Comparison of ENCODE assay signal across 8 cellular contexts in the genomic region with DNA sequence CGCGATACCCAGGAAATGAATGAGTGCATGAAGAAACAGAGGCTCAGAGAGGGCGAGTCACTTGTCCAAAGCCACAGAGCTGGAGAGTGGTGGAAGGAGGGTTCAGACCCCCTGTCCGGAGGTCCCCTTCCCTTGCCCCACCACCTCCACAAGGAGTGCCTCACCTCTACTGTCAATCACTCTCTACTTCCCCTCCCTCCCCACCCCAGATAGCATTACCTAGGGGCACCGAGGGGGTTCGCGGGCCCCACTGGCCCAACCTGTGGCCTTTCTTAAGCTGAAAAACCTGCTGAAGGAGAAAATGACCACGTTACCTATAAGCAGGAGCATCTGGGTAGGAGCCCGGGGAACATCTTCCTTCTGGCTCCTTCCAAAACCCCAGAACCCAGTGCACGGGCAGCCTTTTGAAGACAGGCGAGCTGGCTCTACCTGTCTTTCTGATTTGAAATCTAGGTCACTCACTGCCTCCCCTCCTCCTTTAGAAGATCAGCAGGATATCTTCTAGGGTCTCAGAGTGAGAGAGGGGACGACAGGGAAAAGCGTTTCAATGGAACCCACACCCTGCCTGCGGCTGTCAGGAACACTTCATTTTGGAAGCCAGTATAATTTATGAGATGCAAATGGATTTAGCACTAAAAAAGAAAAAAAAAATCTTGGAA.
DNase-seq lines count a peak whose midpoint lies in the region; ATAC-seq and TF ChIP-seq lines count a peak whose summit lies in the region.
"Had no signal": no experiment of that assay in that cellular context is flagged by ENCODE, and none has a peak within 500 bp of the region (broad histone marks: within the 10 kb centered on the region; RNA-seq: fewer than 3 reads in every experiment).

No MANE protein-coding gene starts in this region.

- 78% methylated on average over 13 of the region's 14 CpGs for WGBS in mammary epithelial cell (ENCODE audit: low coverage, missing lambda C conversion rate)

- no peak for TF ChIP-seq CTCF in mammary epithelial cell (conservative IDR thresholded peaks at IDR 0.05 in 1 of 2, IDR thresholded peaks at IDR 0.05 in 1 of 2; ENCODE audit: extremely low read depth in 1 of 2, insufficient read depth in 1 of 2, low read depth in 1 of 2, low read length in 2 of 2)

- H3K27ac ChIP-seq in mammary epithelial cell (ENCODE audit: insufficient read depth, low read depth, low read length): peak overlapping the region; percentile 23
- H3K27ac ChIP-seq in muscle layer of colon (ENCODE audit: low read depth, low read length): peak overlapping the region; percentile 51
- H3K27ac ChIP-seq in temporal lobe (ENCODE audit: low read depth, low read length): peak overlapping the region; percentile 87

- no peaks in the 10 kb centered on the region for H3K79me2 ChIP-seq in mammary epithelial cell (ENCODE audit: insufficient read depth, low read length)

- dilution Hi-C loops in mammary epithelial cell (cut with HindIII; ENCODE audit: low sequenced_read_pairs): no loop called here

- intact Hi-C loops in mammary epithelial cell (cut with micrococcal nuclease) (loop anchor here (1.0 to 5.0 kb wide), 4 partner anchors 21 to 91 kb away; a partner anchor contains a TSS), sciatic nerve (cut with DNase I) (no loop called here)

- DNase-seq in KG1 (lab: John Stamatoyannopoulos, UW) (peak; percentile 51), mammary epithelial cell (no peak), sciatic nerve (ENCODE audit: low spot score) (no peak)
- no peak for DNase-seq in NK-92 treated with Interleukin-12 subunit alpha and Interleukin-12 subunit beta, amount 100 ng/mL, for 24 hours (lab: John Stamatoyannopoulos, UW)
- DNase-seq: NCI-H1092 had no signal

- H3K27me3 ChIP-seq in mammary epithelial cell (ENCODE audit: insufficient read depth, low read length) (no peaks in the 10 kb centered on the region), muscle layer of colon (ENCODE audit: control insufficient read depth in 1 of 2, insufficient read depth in 2 of 2, low read length in 2 of 2) (no peaks in the 10 kb centered on the region)

- H3K9ac ChIP-seq in mammary epithelial cell (ENCODE audit: insufficient read depth, low read length) (no peak overlapping the region), muscle layer of colon (ENCODE audit: low read length) (no peak overlapping the region)

- no peaks in the 10 kb centered on the region for H4K20me1 ChIP-seq in mammary epithelial cell (ENCODE audit: insufficient read depth, low read length)

- H3K36me3 ChIP-seq in mammary epithelial cell (ENCODE audit: insufficient read depth, low read length) (no peaks in the 10 kb centered on the region), muscle layer of colon (ENCODE audit: insufficient read depth, low read length) (no peaks in the 10 kb centered on the region)

- H3K4me1 ChIP-seq in mammary epithelial cell (ENCODE audit: insufficient read depth, low read length): peaks cover 25% of the 10 kb centered on the region
- H3K4me1 ChIP-seq in muscle layer of colon (ENCODE audit: insufficient read depth, low read length): peaks cover 13% of the 10 kb centered on the region

- in situ Hi-C loops in mammary epithelial cell (cut with MboI; ENCODE audit: low sequenced_read_pairs in 2 of 2): no loop called here

- H3K4me2 ChIP-seq in mammary epithelial cell (ENCODE audit: insufficient read depth, low read depth, low read length): peak overlapping the region; percentile 15

- no peaks in the 10 kb centered on the region for H3K9me3 ChIP-seq in mammary epithelial cell (replicated peaks; ENCODE audit: insufficient read depth, low read length)
- H3K9me3 ChIP-seq in muscle layer of colon (ENCODE audit: low read length): no peaks in the 10 kb centered on the region

- H3K4me3 ChIP-seq in mammary epithelial cell (replicated peaks in 1 of 3; ENCODE audit: insufficient read depth in 1 of 3, low read depth in 2 of 3, low read length in 3 of 3) (no peak overlapping the region), muscle layer of colon (ENCODE audit: low read depth in 1 of 2, low read length in 2 of 2) (no peak overlapping the region)

- no TSS peak for BruUV-seq in mammary epithelial cell (replicated peaks; lab: Mats Ljungman, UMichigan)

- ATAC-seq in sciatic nerve (no peak), GM19455 (IDR thresholded peaks at IDR 0.05; ENCODE audit: unreplicated experiment) (no peak)

- peak overlapping the region; percentile 47 for H2AFZ ChIP-seq in mammary epithelial cell (ENCODE audit: low read depth, low read length)

- CTCF ChIA-PET in mammary epithelial cell (lab: Charles Lee; ENCODE audit: low non-redundant PET): interaction anchor here (0.5 to 0.9 kb wide), 2 partner anchors 170 to 189 kb away, joined by 4 to 7 read pairs; no protein-coding TSS in a partner anchor

Comparison
In these comparisons a context has a peak if more than half of its experiments do, and no peak if none do; other contexts are left out.
1. H3K27ac ChIP-seq: peak in every context shown above with its lines; median percentile 87 in temporal lobe; 51 in muscle layer of colon; 23 in mammary epithelial cell.